In the genomic region with DNA sequence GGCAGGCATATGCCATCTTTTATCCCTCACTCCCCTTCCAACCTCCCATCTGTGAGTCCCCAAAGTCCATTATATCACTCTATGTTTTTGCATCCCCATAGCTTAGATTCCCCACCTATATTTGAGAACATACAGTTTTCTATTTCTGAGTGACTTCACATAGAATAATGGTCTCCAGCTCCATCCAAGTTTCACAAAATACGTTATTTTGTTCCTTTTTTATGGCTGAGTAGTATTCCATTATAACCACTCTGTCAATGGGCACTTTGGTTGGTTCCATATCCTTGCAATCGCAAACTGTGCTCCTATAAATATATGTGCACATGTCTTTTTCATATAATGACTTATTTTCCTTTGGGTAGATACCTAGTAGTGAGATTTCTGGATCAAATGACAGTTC, we compare ENCODE assay signal across 27 cellular contexts.
"Had no signal": no experiment of that assay in that cellular context is flagged by ENCODE, and none has a peak within 500 bp of the region (broad histone marks: within the 10 kb centered on the region; RNA-seq: fewer than 3 reads in every experiment).

No MANE protein-coding gene starts in this region.

- H3K4me1 Mint-ChIP-seq: stimulated activated effector memory CD8-positive, alpha-beta T cell treated with anti-CD3 and anti-CD28 coated beads, Interleukin-12 subunit alpha, Interleukin-12 subunit beta, amount 100 ng/mL, for 72 hours; stimulated activated memory B cell treated with anti-CD40 and anti-IgM and Interleukin-4, amounts not matched to agents 10 μg/mL and 1 μg/mL and 100 μg/mL, for 72 hours; stimulated activated naive B cell treated with anti-CD40 and anti-IgM and Interleukin-4, amounts not matched to agents 10 μg/mL and 1 μg/mL and 100 μg/mL, for 72 hours; stimulated activated naive CD8-positive, alpha-beta T cell treated with anti-CD3 and anti-CD28 coated beads, Interleukin-15, amount 100 ng/mL, for 72 hours had no signal

- DNase-seq: stimulated activated CD4-positive, alpha-beta T cell treated with anti-CD3 and anti-CD28 coated beads, Interleukin-2, amount 100 ng/mL, for 48 hours; stimulated activated CD4-positive, alpha-beta T cell treated with anti-CD3 and anti-CD28 coated beads, Interleukin-4, amount 100 ng/mL, for 1 hour; stimulated activated CD4-positive, alpha-beta T cell treated with anti-CD3 and anti-CD28 coated beads, Interleukin-4, amount 100 ng/mL, for 24 hours; stimulated activated CD4-positive, alpha-beta T cell treated with anti-CD3 and anti-CD28 coated beads, Interleukin-4, amount 100 ng/mL, for 4 hours; stimulated activated CD8-positive, alpha-beta memory T cell treated with anti-CD3 and anti-CD28 coated beads, Interleukin-4, amount 100 ng/mL, for 48 hours; stimulated activated naive B cell treated with anti-CD40 and anti-IgM and Interleukin-4, amounts not matched to agents 10 μg/mL and 1 μg/mL and 100 μg/mL, for 72 hours; stimulated activated naive CD4-positive, alpha-beta T cell; stimulated activated naive CD4-positive, alpha-beta T cell treated with Interleukin-2 at 50 U/mL for 16 hours; stimulated activated naive CD8-positive, alpha-beta T cell treated with anti-CD3 and anti-CD28 coated beads, Interleukin-15, amount 100 ng/mL, for 72 hours; stimulated activated naive CD8-positive, alpha-beta T cell treated with anti-CD3 and anti-CD28 coated beads, Interleukin-15, Interleukin-2, amounts not matched to agents 100 U/mL and 50 U/mL, for 24 hours; stomach; substantia nigra; testis; thyroid gland; tibial artery; transverse colon; upper lobe of left lung; upper lobe of right lung; uterus had no signal

- H3K27me3 Mint-ChIP-seq: stimulated activated memory B cell treated with anti-CD40 and anti-IgM and Interleukin-4, amounts not matched to agents 10 μg/mL and 1 μg/mL and 100 μg/mL, for 72 hours; stimulated activated naive CD8-positive, alpha-beta T cell treated with anti-CD3 and anti-CD28 coated beads, Interleukin-15, Interleukin-2, amounts not matched to agents 100 ng/mL and 50 ng/mL, for 24 hours had no signal

- H3K36me3 Mint-ChIP-seq: stimulated activated effector memory CD8-positive, alpha-beta T cell treated with anti-CD3 and anti-CD28 coated beads, Interleukin-12 subunit alpha, Interleukin-12 subunit beta, amount 100 ng/mL, for 72 hours; stimulated activated memory B cell treated with anti-CD40 and anti-IgM and Interleukin-4, amounts not matched to agents 10 μg/mL and 1 μg/mL and 100 μg/mL, for 72 hours; stimulated activated naive B cell treated with anti-CD40 and anti-IgM and Interleukin-4, amounts not matched to agents 10 μg/mL and 1 μg/mL and 100 μg/mL, for 72 hours; type B pancreatic cell had no signal

- H3K4me3 Mint-ChIP-seq: stimulated activated effector memory CD8-positive, alpha-beta T cell treated with anti-CD3 and anti-CD28 coated beads, Interleukin-12 subunit alpha, Interleukin-12 subunit beta, amount 100 ng/mL, for 72 hours; stimulated activated memory B cell treated with anti-CD40 and anti-IgM and Interleukin-4, amounts not matched to agents 10 μg/mL and 1 μg/mL and 100 μg/mL, for 72 hours; stimulated activated naive B cell treated with anti-CD40 and anti-IgM and Interleukin-4, amounts not matched to agents 10 μg/mL and 1 μg/mL and 100 μg/mL, for 72 hours; stimulated activated naive CD8-positive, alpha-beta T cell treated with anti-CD3 and anti-CD28 coated beads, Interleukin-15, amount 100 ng/mL, for 72 hours; stimulated activated naive CD8-positive, alpha-beta T cell treated with anti-CD3 and anti-CD28 coated beads, Interleukin-15, Interleukin-2, amounts not matched to agents 100 ng/mL and 50 ng/mL, for 24 hours; type B pancreatic cell had no signal

- H3K27ac ChIP-seq: stomach, suprapubic skin, testis, thoracic aorta, thyroid gland, tibial artery, tibial nerve, transverse colon, upper lobe of left lung, upper lobe of right lung, uterus, vagina had no signal

- H3K9me3 Mint-ChIP-seq: stimulated activated effector memory CD8-positive, alpha-beta T cell treated with anti-CD3 and anti-CD28 coated beads, Interleukin-12 subunit alpha, Interleukin-12 subunit beta, amount 100 ng/mL, for 72 hours; stimulated activated memory B cell treated with anti-CD40 and anti-IgM and Interleukin-4, amounts not matched to agents 10 μg/mL and 1 μg/mL and 100 μg/mL, for 72 hours; stimulated activated naive CD8-positive, alpha-beta T cell treated with anti-CD3 and anti-CD28 coated beads, Interleukin-15, Interleukin-2, amounts not matched to agents 100 ng/mL and 50 ng/mL, for 24 hours had no signal

- H3K4me1 ChIP-seq: stomach, testis, thyroid gland, tibial artery, transverse colon, upper lobe of left lung, upper lobe of right lung, uterus had no signal

- H3K4me3 ChIP-seq: stomach, suprapubic skin, testis, thoracic aorta, thyroid gland, tibial artery, tibial nerve, transverse colon, upper lobe of left lung, upper lobe of right lung, uterus, vagina had no signal

- H3K36me3 ChIP-seq: stomach, suprapubic skin, thoracic aorta, thyroid gland, tibial artery, tibial nerve, transverse colon, upper lobe of left lung, upper lobe of right lung, uterus, vagina had no signal

- H3K9me3 ChIP-seq: stomach, suprapubic skin, testis, thoracic aorta, thyroid gland, tibial artery, tibial nerve, transverse colon, upper lobe of left lung, upper lobe of right lung, uterus, vagina had no signal

- ATAC-seq: stimulated activated effector memory CD8-positive, alpha-beta T cell treated with anti-CD3 and anti-CD28 coated beads, Interleukin-12 subunit alpha, Interleukin-12 subunit beta, amount 100 ng/mL, for 72 hours; stimulated activated memory B cell treated with anti-CD40 and anti-IgM and Interleukin-4, amounts not matched to agents 10 μg/mL and 1 μg/mL and 100 μg/mL, for 72 hours; stimulated activated naive B cell treated with anti-CD40 and anti-IgM and Interleukin-4, amounts not matched to agents 10 μg/mL and 1 μg/mL and 100 μg/mL, for 72 hours; stimulated activated naive CD8-positive, alpha-beta T cell treated with anti-CD3 and anti-CD28 coated beads, Interleukin-15, amount 100 ng/mL, for 72 hours; stimulated activated naive CD8-positive, alpha-beta T cell treated with anti-CD3 and anti-CD28 coated beads, Interleukin-15, Interleukin-2, amounts not matched to agents 100 U/mL and 50 U/mL, for 24 hours; upper lobe of right lung had no signal

- H3K27ac Mint-ChIP-seq: stimulated activated effector memory CD8-positive, alpha-beta T cell treated with anti-CD3 and anti-CD28 coated beads, Interleukin-12 subunit alpha, Interleukin-12 subunit beta, amount 100 ng/mL, for 72 hours; stimulated activated memory B cell treated with anti-CD40 and anti-IgM and Interleukin-4, amounts not matched to agents 10 μg/mL and 1 μg/mL and 100 μg/mL, for 72 hours; stimulated activated naive CD8-positive, alpha-beta T cell treated with anti-CD3 and anti-CD28 coated beads, Interleukin-15, amount 100 ng/mL, for 72 hours; stimulated activated naive CD8-positive, alpha-beta T cell treated with anti-CD3 and anti-CD28 coated beads, Interleukin-15, Interleukin-2, amounts not matched to agents 100 ng/mL and 50 ng/mL, for 24 hours; type B pancreatic cell had no signal
